20 cellular contexts compared by ENCODE assay signal in the genomic region with DNA sequence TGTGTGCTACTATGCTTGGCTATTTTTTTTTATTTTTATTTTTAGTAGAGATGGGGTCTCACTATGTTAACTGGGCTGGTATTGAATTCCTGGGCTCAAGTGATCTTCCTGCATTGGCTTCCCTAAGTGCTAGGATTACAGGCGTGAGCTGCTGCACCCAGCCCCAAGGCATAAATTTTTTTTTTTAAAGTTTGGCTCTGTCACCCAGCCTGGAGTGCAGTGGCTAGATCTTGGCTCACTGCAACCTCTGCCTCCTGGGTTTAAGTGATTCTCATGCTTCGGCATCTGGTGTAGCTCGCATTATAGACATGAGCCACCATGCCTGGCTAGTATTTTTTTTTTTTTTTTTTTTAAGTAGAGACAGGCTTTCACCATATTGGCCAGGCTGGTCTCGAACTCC.
DNase-seq lines count a peak whose midpoint lies in the region; ATAC-seq and TF ChIP-seq lines count a peak whose summit lies in the region.
"Had no signal": no experiment of that assay in that cellular context is flagged by ENCODE, and none has a peak within 500 bp of the region (broad histone marks: within the 10 kb centered on the region; RNA-seq: fewer than 3 reads in every experiment).

No MANE protein-coding gene starts in this region.

- CTCF ChIA-PET in CD4-positive, alpha-beta memory T cell (lab: Charles Lee; ENCODE audit: partially characterized antibody) = interaction anchor here (0.7 to 4.0 kb wide), 2 partner anchors 120 to 531 kb away, joined by 3 to 23 read pairs; no protein-coding TSS in a partner anchor

- H3K4me1 Mint-ChIP-seq in osteocyte (ENCODE audit: unreplicated experiment) = peaks cover 40% of the 10 kb centered on the region
- H3K4me1 Mint-ChIP-seq in CD4-positive, alpha-beta memory T cell = peaks cover 14 to 39% (median 26%) of the 10 kb centered on the region in 4 donors

- no peak for TF ChIP-seq CTCF in heart left ventricle (IDR thresholded peaks at IDR 0.05)
- TF ChIP-seq CTCF in osteocyte (IDR thresholded peaks at IDR 0.05) = no peak

- peaks cover 16% of the 10 kb centered on the region for H3K36me3 Mint-ChIP-seq in osteocyte (ENCODE audit: unreplicated experiment)
- H3K36me3 Mint-ChIP-seq in CD4-positive, alpha-beta memory T cell = peaks cover 30 to 57% of the 10 kb centered on the region in 2 donors

- peaks cover 20% of the 10 kb centered on the region for H3K36me3 ChIP-seq in adipocyte (ENCODE audit: control insufficient read depth, insufficient read depth, low read length, severe bottlenecking)
- peaks cover 0 to 60% (median 36%) of the 10 kb centered on the region in 9 donors for H3K36me3 ChIP-seq in heart left ventricle
- peaks cover 19% of the 10 kb centered on the region for H3K36me3 ChIP-seq in CD4-positive, alpha-beta memory T cell (ENCODE audit: insufficient read depth, low read length)

- H3K27ac ChIP-seq in heart left ventricle = peak overlapping the region in 2 of 12 donors; percentile 17 to 41
- H3K27ac ChIP-seq in CD4-positive, alpha-beta memory T cell (ENCODE audit: low read depth, low read length) = no peak overlapping the region

- no peaks in the 10 kb centered on the region for H3K9me3 Mint-ChIP-seq in osteocyte (ENCODE audit: unreplicated experiment)
- H3K9me3 Mint-ChIP-seq in CD4-positive, alpha-beta memory T cell = peaks cover 0 to 1% (median 0%) of the 10 kb centered on the region in 8 donors
- H3K9me3 Mint-ChIP-seq: activated naive CD4-positive, alpha-beta T cell treated with anti-CD3 and anti-CD28 coated beads for 36 hours; stimulated activated memory B cell treated with anti-CD40 and anti-IgM and Interleukin-4, amounts not matched to agents 10 μg/mL and 1 μg/mL and 100 μg/mL, for 72 hours had no signal

- WGBS in heart left ventricle, 4 donors = 46 to 59% (median 53%) methylated on average over 4 of the region's 4 CpGs

- POLR2A ChIA-PET in CD4-positive, alpha-beta memory T cell (lab: Charles Lee; ENCODE audit: partially characterized antibody) = interaction anchor here (0.6 kb wide), 1 partner anchor 163 kb away, joined by 3 read pairs; no protein-coding TSS in a partner anchor

- H3K27me3 Mint-ChIP-seq in osteocyte (ENCODE audit: unreplicated experiment) = no peaks in the 10 kb centered on the region
- no peaks in the 10 kb centered on the region for H3K27me3 Mint-ChIP-seq in CD4-positive, alpha-beta memory T cell
- H3K27me3 Mint-ChIP-seq: progenitor cell of endocrine pancreas; stimulated activated memory B cell treated with anti-CD40 and anti-IgM and Interleukin-4, amounts not matched to agents 10 μg/mL and 1 μg/mL and 100 μg/mL, for 72 hours had no signal

- TF ChIP-seq POLR2A in heart left ventricle (IDR thresholded peaks at IDR 0.05) = no peak

- H3K9me3 ChIP-seq in adipocyte (ENCODE audit: control insufficient read depth, low read length) = no peaks in the 10 kb centered on the region
- H3K9me3 ChIP-seq in heart left ventricle = no peaks in the 10 kb centered on the region
- H3K9me3 ChIP-seq in CD4-positive, alpha-beta memory T cell (ENCODE audit: control insufficient read depth in 1 of 2, low read length in 2 of 2) = no peaks in the 10 kb centered on the region
- H3K9me3 ChIP-seq: SK-N-SH, thyroid gland had no signal

- peaks cover 9% of the 10 kb centered on the region for H3K4me1 ChIP-seq in adipocyte (ENCODE audit: control insufficient read depth, insufficient read depth, low read length)
- H3K4me1 ChIP-seq in heart left ventricle = peaks cover 0 to 40% (median 22%) of the 10 kb centered on the region in 12 donors
- no peaks in the 10 kb centered on the region for H3K4me1 ChIP-seq in CD4-positive, alpha-beta memory T cell (ENCODE audit: insufficient read depth, low read length)

- peak overlapping the region; percentile 88 for H3K27ac Mint-ChIP-seq in osteocyte (ENCODE audit: unreplicated experiment)
- no peak overlapping the region for H3K27ac Mint-ChIP-seq in CD4-positive, alpha-beta memory T cell
- H3K27ac Mint-ChIP-seq: activated naive CD4-positive, alpha-beta T cell treated with anti-CD3 and anti-CD28 coated beads for 36 hours had no signal

- H3K4me3 ChIP-seq in adipocyte (ENCODE audit: low read length) = no peak overlapping the region
- no peak overlapping the region for H3K4me3 ChIP-seq in heart left ventricle
- H3K4me3 ChIP-seq in CD4-positive, alpha-beta memory T cell (ENCODE audit: low read length in 2 of 2) = no peak overlapping the region
- H3K4me3 ChIP-seq: K562, thyroid gland had no signal

- no peak overlapping the region for H3K9ac ChIP-seq in adipocyte (ENCODE audit: low read length)
- H3K9ac ChIP-seq: SK-N-SH had no signal

- DNase-seq in GM04504 (ENCODE audit: low read depth) (peak; percentile 59), adipocyte (ENCODE audit: low read depth) (peak; percentile 34), heart left ventricle (no peak), osteocyte (ENCODE audit: extremely low spot score, unreplicated experiment) (no peak), cortex of kidney (lab: John Stamatoyannopoulos, UW) (no peak), SW480 (ENCODE audit: low spot score) (no peak), NCI-H146 treated with DMSO at 0.1 percent for 48 hours (lab: John Stamatoyannopoulos, UW; ENCODE audit: unreplicated experiment) (no peak)
- DNase-seq in CD4-positive, alpha-beta memory T cell = no peak
- DNase-seq: activated CD4-positive, alpha-beta T cell treated with anti-CD3 and anti-CD28 coated beads for 4 hours; activated CD8-positive, alpha-beta memory T cell treated with anti-CD3 and anti-CD28 coated beads, Interleukin-2, amount 50 U/mL, for 48 hours; activated naive CD4-positive, alpha-beta T cell treated with anti-CD3 and anti-CD28 coated beads for 36 hours; AML-193; Calu3; NCI-H1092; SK-N-SH; stimulated activated CD4-positive, alpha-beta T cell treated with anti-CD3 and anti-CD28 coated beads, Interleukin-12 subunit alpha, Interleukin-12 subunit beta, amount 100 ng/mL, for 4 hours had no signal

- H3K27me3 ChIP-seq in adipocyte (replicated peaks; ENCODE audit: control insufficient read depth, insufficient read depth, low read length) (no peaks in the 10 kb centered on the region), heart left ventricle (no peaks in the 10 kb centered on the region)
- H3K27me3 ChIP-seq in CD4-positive, alpha-beta memory T cell (ENCODE audit: insufficient read depth, low read length) = no peaks in the 10 kb centered on the region
- H3K27me3 ChIP-seq: thyroid gland had no signal

- peak in 3 of 4 donors; percentile 68 to 75 (median 72) for ATAC-seq in heart left ventricle
- ATAC-seq: stimulated activated memory B cell treated with anti-CD40 and anti-IgM and Interleukin-4, amounts not matched to agents 10 μg/mL and 1 μg/mL and 100 μg/mL, for 72 hours had no signal

- peak overlapping the region; percentile 29 for H3K4me3 Mint-ChIP-seq in osteocyte (ENCODE audit: unreplicated experiment)
- no peak overlapping the region for H3K4me3 Mint-ChIP-seq in CD4-positive, alpha-beta memory T cell
- H3K4me3 Mint-ChIP-seq: activated naive CD4-positive, alpha-beta T cell treated with anti-CD3 and anti-CD28 coated beads for 36 hours; stimulated activated memory B cell treated with anti-CD40 and anti-IgM and Interleukin-4, amounts not matched to agents 10 μg/mL and 1 μg/mL and 100 μg/mL, for 72 hours had no signal

- intact Hi-C loops in heart left ventricle (cut with DNase I) = loop anchor here in 4 of 10 donors (10.0 kb wide), 1 partner anchor 118 kb away; no protein-coding TSS in a partner anchor
- intact Hi-C loops in CD4-positive, alpha-beta memory T cell (cut with micrococcal nuclease) = no loop called here

Comparison
In these comparisons a context has a peak if more than half of its experiments do, and no peak if none do; other contexts are left out.
1. DNase-seq: peak in GM04504 (single experiment) and adipocyte (single experiment); none in heart left ventricle (0 of 5), osteocyte (single experiment), cortex of kidney (single experiment), CD4-positive, alpha-beta memory T cell (0 of 5), SW480 (single experiment) and NCI-H146 treated with DMSO at 0.1 percent for 48 hours (single experiment).